ENCODE assay signal across 8 cellular contexts in the genomic region with DNA sequence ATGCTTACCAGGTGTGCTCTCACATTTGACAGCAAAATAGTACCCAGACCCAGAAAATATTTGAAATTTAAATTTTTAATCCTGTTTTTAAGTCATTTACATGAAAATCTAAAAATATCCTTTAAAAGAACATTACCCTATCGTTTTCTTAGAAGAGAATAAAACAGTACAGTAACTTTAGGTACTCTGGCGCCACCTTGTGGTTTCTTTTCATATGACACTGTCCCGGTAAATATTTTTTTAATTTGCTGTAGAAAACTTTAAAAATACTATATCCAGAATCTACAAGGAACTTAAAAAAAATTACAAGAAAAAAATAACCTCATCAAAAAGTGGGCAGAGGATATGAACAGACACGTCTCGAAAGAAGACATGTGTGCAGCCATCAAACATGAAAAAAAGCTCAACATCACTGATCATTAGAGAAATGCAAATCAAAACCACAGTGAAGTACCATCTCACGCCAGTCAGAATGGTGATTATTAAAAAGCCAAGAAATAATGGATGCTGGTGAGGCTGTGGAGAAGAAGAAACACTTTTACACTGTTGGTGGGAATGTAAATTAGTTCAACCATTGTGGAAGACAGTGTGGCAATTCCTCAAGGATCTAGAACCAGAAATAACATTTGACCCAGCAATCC.
DNase-seq lines count a peak whose midpoint lies in the region; ATAC-seq and TF ChIP-seq lines count a peak whose summit lies in the region.

No MANE protein-coding gene starts in this region.

- H3K4me3 ChIP-seq in epithelial cell of proximal tubule (ENCODE audit: low read depth, low read length), result no peak overlapping the region

- H3K4me3 Mint-ChIP-seq in osteocyte (ENCODE audit: unreplicated experiment), result peak overlapping the region; percentile 10

- H3K4me1 Mint-ChIP-seq in osteocyte (ENCODE audit: unreplicated experiment), result peaks cover 34% of the 10 kb centered on the region

- DNase-seq in NCI-H510A treated with DMSO at 0.1 percent for 48 hours (lab: John Stamatoyannopoulos, UW) (peak; percentile 22), NCI-H510A (lab: John Stamatoyannopoulos, UW) (no peak), NCI-H345 treated with DMSO at 0.1 percent for 48 hours (lab: John Stamatoyannopoulos, UW; ENCODE audit: unreplicated experiment) (peak; percentile 26), epithelial cell of proximal tubule (ENCODE audit: low read depth) (no peak), osteocyte (ENCODE audit: extremely low spot score, unreplicated experiment) (no peak), amniotic stem cell (lab: John Stamatoyannopoulos, UW) (no peak)
- DNase-seq in activated CD8-positive, alpha-beta memory T cell treated with anti-CD3 and anti-CD28 coated beads for 24 hours, result peak; percentile 70

- no peaks in the 10 kb centered on the region for H3K36me3 Mint-ChIP-seq in osteocyte (ENCODE audit: unreplicated experiment)

- no peaks in the 10 kb centered on the region for H3K27me3 Mint-ChIP-seq in osteocyte (ENCODE audit: unreplicated experiment)

- ATAC-seq in HG02884 (IDR thresholded peaks at IDR 0.05; ENCODE audit: unreplicated experiment), result peak; percentile 82

- TF ChIP-seq CTCF in epithelial cell of proximal tubule (conservative IDR thresholded peaks at IDR 0.05; ENCODE audit: low read depth, low read length) (peak; percentile 71), osteocyte (IDR thresholded peaks at IDR 0.05) (peak; percentile 78)

- no peak overlapping the region for H3K27ac Mint-ChIP-seq in osteocyte (ENCODE audit: unreplicated experiment)

- no peaks in the 10 kb centered on the region for H3K9me3 Mint-ChIP-seq in osteocyte (ENCODE audit: unreplicated experiment)

Comparison
In these comparisons a context has a peak if more than half of its experiments do, and no peak if none do; other contexts are left out.
1. DNase-seq: peak in NCI-H510A treated with DMSO at 0.1 percent for 48 hours (single experiment), NCI-H345 treated with DMSO at 0.1 percent for 48 hours (single experiment) and activated CD8-positive, alpha-beta memory T cell treated with anti-CD3 and anti-CD28 coated beads for 24 hours (single experiment); none in NCI-H510A (single experiment), epithelial cell of proximal tubule (single experiment), osteocyte (single experiment) and amniotic stem cell (single experiment).